ENCODE assay signal across 29 cellular contexts in genomic region chr4:154425514-154425913, GRCh38.
DNase-seq lines count a peak whose midpoint lies in the region; ATAC-seq and TF ChIP-seq lines count a peak whose summit lies in the region.
"Had no signal": no experiment of that assay in that cellular context is flagged by ENCODE, and none has a peak within 500 bp of the region (broad histone marks: within the 10 kb centered on the region; RNA-seq: fewer than 3 reads in every experiment).

No MANE protein-coding gene starts in this region.

- H3K4me1 Mint-ChIP-seq in nephron, result peaks cover 42% of the 10 kb centered on the region
- H3K4me1 Mint-ChIP-seq: activated CD4-positive, alpha-beta T cell treated with anti-CD3 and anti-CD28 coated beads, Interleukin-2, amount 10 ng/mL, durations not matched to agents 7 days and 5 days; immature natural killer cell had no signal

- in situ Hi-C loops in astrocyte of the cerebellum (cut with HindIII; ENCODE audit: low sequenced_read_pairs), result no loop called here

- H3K36me3 ChIP-seq in colonic mucosa, result no peaks in the 10 kb centered on the region
- H3K36me3 ChIP-seq: BE2C, breast epithelium, neural progenitor cell had no signal

- no peak overlapping the region for H3K9ac ChIP-seq in colonic mucosa (ENCODE audit: low read depth in 2 of 2, low read length in 2 of 2)
- H3K9ac ChIP-seq: neural progenitor cell, parathyroid adenoma had no signal

- no peaks in the 10 kb centered on the region for H3K9me3 Mint-ChIP-seq in nephron
- H3K9me3 Mint-ChIP-seq: activated CD4-positive, alpha-beta T cell treated with anti-CD3 and anti-CD28 coated beads, Interleukin-2, amount 10 ng/mL, durations not matched to agents 7 days and 5 days; neural progenitor cell had no signal

- H3K4me3 ChIP-seq in astrocyte of the cerebellum (ENCODE audit: low read depth, low read length) (no peak overlapping the region), colonic mucosa (no peak overlapping the region)
- H3K4me3 ChIP-seq: breast epithelium, neural progenitor cell, smooth muscle cell, testis had no signal

- H3K4me1 ChIP-seq in colonic mucosa, result no peaks in the 10 kb centered on the region
- H3K4me1 ChIP-seq: BE2C, breast epithelium, parathyroid adenoma, testis had no signal

- H3K36me3 Mint-ChIP-seq in nephron (ENCODE audit: low read depth), result no peaks in the 10 kb centered on the region
- H3K36me3 Mint-ChIP-seq: activated naive CD8-positive, alpha-beta T cell; immature natural killer cell; neural progenitor cell had no signal

- peak overlapping the region; percentile 37 to 85 (median 58) for H3K27ac Mint-ChIP-seq in nephron
- H3K27ac Mint-ChIP-seq: activated CD4-positive, alpha-beta T cell treated with anti-CD3 and anti-CD28 coated beads, Interleukin-2, amount 10 ng/mL, durations not matched to agents 7 days and 5 days; activated naive CD8-positive, alpha-beta T cell; immature natural killer cell; neural progenitor cell had no signal

- intact Hi-C loops in colonic mucosa (cut with DNase I), result no loop called here

- ATAC-seq in GM19397 (IDR thresholded peaks at IDR 0.05; ENCODE audit: unreplicated experiment), result peak; percentile 42
- ATAC-seq in GM21529 (IDR thresholded peaks at IDR 0.05; ENCODE audit: unreplicated experiment), result no peak
- ATAC-seq: left colon; right cardiac atrium; stimulated activated naive CD8-positive, alpha-beta T cell treated with anti-CD3 and anti-CD28 coated beads, Interleukin-15, Interleukin-2, amounts not matched to agents 100 U/mL and 50 U/mL, for 24 hours had no signal

- no peak overlapping the region for H3K4me3 Mint-ChIP-seq in nephron
- H3K4me3 Mint-ChIP-seq: activated CD4-positive, alpha-beta T cell treated with anti-CD3 and anti-CD28 coated beads, Interleukin-2, amount 10 ng/mL, durations not matched to agents 7 days and 5 days; activated naive CD8-positive, alpha-beta T cell; immature natural killer cell; neural progenitor cell had no signal

- TF ChIP-seq CTCF in astrocyte of the cerebellum (IDR thresholded peaks at IDR 0.05; ENCODE audit: low read depth, low read length, missing control alignments) (no peak), nephron (IDR thresholded peaks at IDR 0.05; ENCODE audit: unreplicated experiment in 3 of 3) (no peak), colonic mucosa (IDR thresholded peaks at IDR 0.05) (no peak)

- no peak overlapping the region for H3K27ac ChIP-seq in colonic mucosa
- H3K27ac ChIP-seq: breast epithelium, epithelial cell of prostate, neural progenitor cell, parathyroid adenoma, testis had no signal

- DNase-seq in DMS79 (lab: John Stamatoyannopoulos, UW) (peak; percentile 31), astrocyte of the cerebellum (ENCODE audit: low read depth) (peak; percentile 38), colonic mucosa (no peak)
- no peak for DNase-seq in activated CD4-positive, alpha-beta T cell treated with anti-CD3 and anti-CD28 coated beads for 48 hours
- DNase-seq: activated CD4-positive, alpha-beta T cell treated with anti-CD3 and anti-CD28 coated beads, Interleukin-2, amount 10 ng/mL, durations not matched to agents 7 days and 5 days; activated effector memory CD4-positive, alpha-beta T cell treated with anti-CD3 and anti-CD28 coated beads, Interleukin-2, amount 50 U/mL, for 16 hours; activated T-cell treated with anti-CD3 and anti-CD28 coated beads, Interleukin-2, amount 50 U/mL, for 1 hour; BE2C; effector CD8-positive, alpha-beta T cell; H7; immature natural killer cell; left colon; NCI-H1092; NCI-H1694; NCI-H2171 treated with DMSO at 0.1 percent for 48 hours; NCI-H526; right cardiac atrium; SIG-M5; stimulated activated naive CD8-positive, alpha-beta T cell treated with anti-CD3 and anti-CD28 coated beads, Interleukin-15, Interleukin-2, amounts not matched to agents 100 U/mL and 50 U/mL, for 24 hours; testis had no signal

- peaks cover 5% of the 10 kb centered on the region for H3K27me3 Mint-ChIP-seq in nephron (ENCODE audit: low read depth)

- no peaks in the 10 kb centered on the region for H3K9me3 ChIP-seq in colonic mucosa
- H3K9me3 ChIP-seq: BE2C, breast epithelium, testis had no signal

- no peaks in the 10 kb centered on the region for H3K27me3 ChIP-seq in colonic mucosa
- H3K27me3 ChIP-seq: BE2C, breast epithelium, neural progenitor cell, testis had no signal

Comparison
In these comparisons a context has a peak if more than half of its experiments do, and no peak if none do; other contexts are left out.
1. DNase-seq: peak in DMS79 (single experiment) and astrocyte of the cerebellum (single experiment); none in colonic mucosa (single experiment) and activated CD4-positive, alpha-beta T cell treated with anti-CD3 and anti-CD28 coated beads for 48 hours (single experiment).